9 cellular contexts compared by ENCODE assay signal in genomic region chr6:144344651-144345050, GRCh38. TPM values are rescaled to one million over a fixed set of nuclear protein-coding genes. Genes with fewer than 3 reads are reported as not detected.
DNase-seq lines count a peak whose midpoint lies in the region; ATAC-seq and TF ChIP-seq lines count a peak whose summit lies in the region.
"Had no signal": no experiment of that assay in that cellular context is flagged by ENCODE, and none has a peak within 500 bp of the region (broad histone marks: within the 10 kb centered on the region; RNA-seq: fewer than 3 reads in every experiment).

No MANE protein-coding gene starts in this region.

- no peaks in the 10 kb centered on the region for H4K20me1 ChIP-seq in GM23338 (replicated peaks; ENCODE audit: insufficient read depth)

- H3K4me1 Mint-ChIP-seq in GM23338, result peaks cover 30% of the 10 kb centered on the region
- H3K4me1 Mint-ChIP-seq in T-helper 1 cell treated with Interleukin-12 subunit alpha and Interleukin-12 subunit beta and Interleukin-4 antibody, amounts not matched to agents 30 μg/mL and 1 μg/mL, for 36 hours (ENCODE audit: low read depth), result peaks cover 64% of the 10 kb centered on the region

- no peaks in the 10 kb centered on the region for H3K36me3 ChIP-seq in GM23338 (ENCODE audit: insufficient read depth)
- H3K36me3 ChIP-seq in muscle layer of duodenum (ENCODE audit: control insufficient read depth in 1 of 2, insufficient read depth in 2 of 2, low read length in 2 of 2), result no peaks in the 10 kb centered on the region

- no peak overlapping the region for H3K4me3 ChIP-seq in GM23338
- peak overlapping the region in 1 of 2 donors; percentile 8 for H3K4me3 ChIP-seq in muscle layer of duodenum (ENCODE audit: low read depth in 1 of 2, low read length in 2 of 2)

- H3K27ac ChIP-seq in GM23338 (ENCODE audit: low read depth) (peak overlapping the region; percentile 79), muscle layer of duodenum (ENCODE audit: low read length) (peak overlapping the region; percentile 27)

- no peaks in the 10 kb centered on the region for H3K27me3 ChIP-seq in GM23338 (ENCODE audit: insufficient read depth)
- H3K27me3 ChIP-seq in muscle layer of duodenum (ENCODE audit: low read depth, low read length), result no peaks in the 10 kb centered on the region

- no peak overlapping the region; the same call in 1 of the 2 replicates for H3K4me2 ChIP-seq in GM23338

- no peak for DNase-seq in GM23338 (ENCODE audit: low spot score)
- no peak for DNase-seq in GDM1 (lab: John Stamatoyannopoulos, UW)
- no peak for DNase-seq in kidney glomerular epithelial cell (lab: John Stamatoyannopoulos, UW)
- DNase-seq in T1000 (lab: John Stamatoyannopoulos, UW), result no peak
- no peak for DNase-seq in epidermal melanocyte (ENCODE audit: insufficient read length, low spot score)
- DNase-seq: IMR-90 had no signal

- H2AFZ ChIP-seq in GM23338, result no peak overlapping the region

- H3K4me3 Mint-ChIP-seq in GM23338, result no peak overlapping the region
- H3K4me3 Mint-ChIP-seq in T-helper 1 cell treated with Interleukin-12 subunit alpha and Interleukin-12 subunit beta and Interleukin-4 antibody, amounts not matched to agents 30 μg/mL and 1 μg/mL, for 36 hours, result peak overlapping the region; percentile 98

- no peaks in the 10 kb centered on the region for H3K9me2 ChIP-seq in GM23338 (ENCODE audit: insufficient read depth)

- H3K79me2 ChIP-seq in GM23338 (replicated peaks; ENCODE audit: insufficient read depth), result peaks cover 85% of the 10 kb centered on the region

- H3K9me3 Mint-ChIP-seq in GM23338, result peaks cover 2% of the 10 kb centered on the region; the same call in 2 of the 3 replicates
- H3K9me3 Mint-ChIP-seq in T-helper 1 cell treated with Interleukin-12 subunit alpha and Interleukin-12 subunit beta and Interleukin-4 antibody, amounts not matched to agents 30 μg/mL and 1 μg/mL, for 36 hours, result no peaks in the 10 kb centered on the region

- TF ChIP-seq CTCF in GM23338 (conservative IDR thresholded peaks at IDR 0.05; ENCODE audit: low read depth in 2 of 2), result no peak

- peaks cover 3% of the 10 kb centered on the region for H3K27me3 Mint-ChIP-seq in GM23338 (ENCODE audit: insufficient read depth, low read depth, poor library complexity)
- no peaks in the 10 kb centered on the region for H3K27me3 Mint-ChIP-seq in T-helper 1 cell treated with Interleukin-12 subunit alpha and Interleukin-12 subunit beta and Interleukin-4 antibody, amounts not matched to agents 30 μg/mL and 1 μg/mL, for 36 hours (ENCODE audit: low read depth)

- ATAC-seq in GM18517 (IDR thresholded peaks at IDR 0.05; ENCODE audit: unreplicated experiment), result peak; percentile 39
- no peak for ATAC-seq in GM23338

- H3F3A ChIP-seq in GM23338 (replicated peaks; ENCODE audit: low read depth), result no peaks in the 10 kb centered on the region

- H3K27ac Mint-ChIP-seq in GM23338, result peak overlapping the region; percentile 46
- H3K27ac Mint-ChIP-seq in T-helper 1 cell treated with Interleukin-12 subunit alpha and Interleukin-12 subunit beta and Interleukin-4 antibody, amounts not matched to agents 30 μg/mL and 1 μg/mL, for 36 hours, result peak overlapping the region; percentile 99

- no peaks in the 10 kb centered on the region for H3K9me3 ChIP-seq in muscle layer of duodenum (ENCODE audit: control insufficient read depth in 1 of 2, low read length in 2 of 2)

- H3K4me1 ChIP-seq in GM23338 (ENCODE audit: insufficient read depth) (peaks cover 21% of the 10 kb centered on the region), muscle layer of duodenum (ENCODE audit: control insufficient read depth in 1 of 2, insufficient read depth in 2 of 2, low read length in 2 of 2) (peaks cover 13 to 18% of the 10 kb centered on the region in 2 donors)

- H3K36me3 Mint-ChIP-seq in GM23338 (ENCODE audit: low read depth), result peaks cover 10% of the 10 kb centered on the region
- H3K36me3 Mint-ChIP-seq in T-helper 1 cell treated with Interleukin-12 subunit alpha and Interleukin-12 subunit beta and Interleukin-4 antibody, amounts not matched to agents 30 μg/mL and 1 μg/mL, for 36 hours (ENCODE audit: low read depth), result peaks cover 18% of the 10 kb centered on the region

TF ChIP-seq in GM23338, 12 proteins besides CTCF, POLR2A, EP300 and RAD21 (continues in another document):
- TF ChIP-seq POLR2AphosphoS5 (IDR thresholded peaks at IDR 0.05; ENCODE audit: low read depth), result no peak
- TF ChIP-seq ZNF114 (CRISPR knock-in tag; IDR thresholded peaks at IDR 0.05), result no peak
- no peak for TF ChIP-seq NANOG (IDR thresholded peaks at IDR 0.05; ENCODE audit: borderline replicate concordance)
- no peak for TF ChIP-seq CREB1 (CRISPR knock-in tag; IDR thresholded peaks at IDR 0.05; ENCODE audit: low read depth)
- TF ChIP-seq REST (IDR thresholded peaks at IDR 0.05; ENCODE audit: unreplicated experiment), result no peak
- TF ChIP-seq ZNF331 (CRISPR knock-in tag; IDR thresholded peaks at IDR 0.05; ENCODE audit: low read depth), result no peak
- no peak for TF ChIP-seq STAT1 (IDR thresholded peaks at IDR 0.05; ENCODE audit: unreplicated experiment)

RNA-seq across cellular contexts. Expression of gene UTRN, which starts 59.5 kb away (rescaled TPM):
- total RNA-seq in GM23338 (2014; rRNA removed; shearing (Covaris generic)), result 86.8 and 121 TPM in 2 replicates
- 34.8 and 53.9 TPM in 2 replicates for polyA plus RNA-seq in GM23338 (2016; fragmentation: Nextera tagmentation; extraction: Ambion mirVana)
